Comparison of ENCODE assay signal across 19 cellular contexts in genomic region chr3:35296533-35296932, GRCh38.
DNase-seq lines count a peak whose midpoint lies in the region; ATAC-seq and TF ChIP-seq lines count a peak whose summit lies in the region.
"Had no signal": no experiment of that assay in that cellular context is flagged by ENCODE, and none has a peak within 500 bp of the region (broad histone marks: within the 10 kb centered on the region; RNA-seq: fewer than 3 reads in every experiment).

No MANE protein-coding gene starts in this region.

- TF ChIP-seq CTCF in fibroblast of pulmonary artery (IDR thresholded peaks at IDR 0.05; ENCODE audit: low read length, missing control alignments), result no peak

- peak overlapping the region; percentile 59 for H3K27ac Mint-ChIP-seq in activated CD4-positive, alpha-beta T cell treated with anti-CD3 and anti-CD28 coated beads for 36 hours
- H3K27ac Mint-ChIP-seq in activated CD4-positive, alpha-beta memory T cell treated with anti-CD3 and anti-CD28 coated beads for 36 hours, result no peak overlapping the region
- H3K27ac Mint-ChIP-seq: endodermal cell had no signal

- no peaks in the 10 kb centered on the region for H3K36me3 Mint-ChIP-seq in activated CD4-positive, alpha-beta T cell treated with anti-CD3 and anti-CD28 coated beads for 36 hours (ENCODE audit: low read depth)
- H3K36me3 Mint-ChIP-seq in activated CD4-positive, alpha-beta memory T cell treated with anti-CD3 and anti-CD28 coated beads for 36 hours, result no peaks in the 10 kb centered on the region

- peak; percentile 97 for ATAC-seq in activated CD4-positive, alpha-beta T cell treated with anti-CD3 and anti-CD28 coated beads for 36 hours
- peak; percentile 84 for ATAC-seq in HG02852 (IDR thresholded peaks at IDR 0.05; ENCODE audit: unreplicated experiment)
- ATAC-seq: A549, gastrocnemius medialis had no signal

- peak; percentile 39 for DNase-seq in activated CD4-positive, alpha-beta T cell treated with anti-CD3 and anti-CD28 coated beads for 36 hours
- DNase-seq in activated CD4-positive, alpha-beta T cell treated with anti-CD3 and anti-CD28 coated beads, Interleukin-2, amount 50 U/mL, for 1 hour, result no peak
- DNase-seq in OCI-M1 (lab: John Stamatoyannopoulos, UW), result peak; percentile 43
- peak; percentile 15 for DNase-seq in fibroblast of pulmonary artery (ENCODE audit: low read depth)
- DNase-seq in activated CD4-positive, alpha-beta memory T cell treated with anti-CD3 and anti-CD28 coated beads for 36 hours, result no peak
- DNase-seq in stimulated activated CD4-positive, alpha-beta T cell treated with anti-CD3 and anti-CD28 coated beads, Interleukin-4, amount 100 ng/mL, for 1 hour, result no peak
- no peak for DNase-seq in HEK293T (ENCODE audit: extremely low spot score)
- DNase-seq: endodermal cell; gastrocnemius medialis; mesendoderm; NCI-H1930; NCI-H82; occipital lobe; stimulated activated CD4-positive, alpha-beta T cell treated with anti-CD3 and anti-CD28 coated beads, Interleukin-12 subunit alpha, Interleukin-12 subunit beta, amount 100 ng/mL, for 4 hours; transverse colon had no signal

- H3K4me1 Mint-ChIP-seq in activated CD4-positive, alpha-beta T cell treated with anti-CD3 and anti-CD28 coated beads for 36 hours, result peaks cover 12% of the 10 kb centered on the region
- H3K4me1 Mint-ChIP-seq in activated CD4-positive, alpha-beta memory T cell treated with anti-CD3 and anti-CD28 coated beads for 36 hours (ENCODE audit: low read depth), result no peaks in the 10 kb centered on the region
- H3K4me1 Mint-ChIP-seq: endodermal cell had no signal

- POLR2A ChIA-PET in activated CD4-positive, alpha-beta T cell treated with anti-CD3 and anti-CD28 coated beads for 36 hours (lab: Charles Lee), result no interaction called here
- POLR2A ChIA-PET in activated CD4-positive, alpha-beta memory T cell treated with anti-CD3 and anti-CD28 coated beads for 36 hours (lab: Charles Lee), result no interaction called here
- POLR2A ChIA-PET in HEK293T (lab: Yijun Ruan, JAX), result no interaction called here

- H3K4me3 Mint-ChIP-seq in activated CD4-positive, alpha-beta T cell treated with anti-CD3 and anti-CD28 coated beads for 36 hours, result peak overlapping the region; percentile 2
- H3K4me3 Mint-ChIP-seq in activated CD4-positive, alpha-beta memory T cell treated with anti-CD3 and anti-CD28 coated beads for 36 hours, result no peak overlapping the region
- H3K4me3 Mint-ChIP-seq: endodermal cell had no signal

- CTCF ChIA-PET in activated CD4-positive, alpha-beta T cell treated with anti-CD3 and anti-CD28 coated beads for 36 hours (lab: Charles Lee), result no interaction called here
- CTCF ChIA-PET in activated CD4-positive, alpha-beta memory T cell treated with anti-CD3 and anti-CD28 coated beads for 36 hours (lab: Charles Lee), result no interaction called here
- CTCF ChIA-PET in HEK293T (lab: Yijun Ruan, JAX), result no interaction called here

- H3K27me3 Mint-ChIP-seq in activated CD4-positive, alpha-beta T cell treated with anti-CD3 and anti-CD28 coated beads for 36 hours, result peaks cover 14% of the 10 kb centered on the region
- H3K27me3 Mint-ChIP-seq in activated CD4-positive, alpha-beta memory T cell treated with anti-CD3 and anti-CD28 coated beads for 36 hours, result no peaks in the 10 kb centered on the region

- H3K4me3 ChIP-seq in fibroblast of pulmonary artery (replicated peaks; ENCODE audit: low read depth, low read length), result no peak overlapping the region
- H3K4me3 ChIP-seq: A549, breast epithelium, gastrocnemius medialis, SJSA1, transverse colon had no signal

- H3K9me3 Mint-ChIP-seq in activated CD4-positive, alpha-beta T cell treated with anti-CD3 and anti-CD28 coated beads for 36 hours (ENCODE audit: low read depth), result peaks cover 2% of the 10 kb centered on the region
- H3K9me3 Mint-ChIP-seq in activated CD4-positive, alpha-beta memory T cell treated with anti-CD3 and anti-CD28 coated beads for 36 hours, result peaks cover 10% of the 10 kb centered on the region
- H3K9me3 Mint-ChIP-seq: endodermal cell had no signal

- intact Hi-C loops in activated CD4-positive, alpha-beta T cell treated with anti-CD3 and anti-CD28 coated beads for 36 hours (cut with DNase I, micrococcal nuclease), result loop anchor here in 1 of 2 experiments (5.0 kb wide), 1 partner anchor 1239 kb away; no protein-coding TSS in a partner anchor
- intact Hi-C loops in activated CD4-positive, alpha-beta memory T cell treated with anti-CD3 and anti-CD28 coated beads for 36 hours (cut with micrococcal nuclease), result no loop called here

TF ChIP-seq in HEK293T, 16 proteins besides CTCF, POLR2A, EP300 and RAD21:
- TF ChIP-seq NFRKB (IDR thresholded peaks at IDR 0.05), result no peak
- no peak for TF ChIP-seq SUZ12 (IDR thresholded peaks at IDR 0.05)
- TF ChIP-seq, protein P1, sequence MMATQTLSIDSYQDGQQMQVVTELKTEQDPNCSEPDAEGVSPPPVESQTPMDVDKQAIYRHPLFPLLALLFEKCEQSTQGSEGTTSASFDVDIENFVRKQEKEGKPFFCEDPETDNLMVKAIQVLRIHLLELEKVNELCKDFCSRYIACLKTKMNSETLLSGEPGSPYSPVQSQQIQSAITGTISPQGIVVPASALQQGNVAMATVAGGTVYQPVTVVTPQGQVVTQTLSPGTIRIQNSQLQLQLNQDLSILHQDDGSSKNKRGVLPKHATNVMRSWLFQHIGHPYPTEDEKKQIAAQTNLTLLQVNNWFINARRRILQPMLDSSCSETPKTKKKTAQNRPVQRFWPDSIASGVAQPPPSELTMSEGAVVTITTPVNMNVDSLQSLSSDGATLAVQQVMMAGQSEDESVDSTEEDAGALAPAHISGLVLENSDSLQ (IDR thresholded peaks at IDR 0.05), result no peak
- TF ChIP-seq ZNF384 (IDR thresholded peaks at IDR 0.05), result no peak
- TF ChIP-seq ELF4 (IDR thresholded peaks at IDR 0.05), result no peak
- TF ChIP-seq ARNT (IDR thresholded peaks at IDR 0.05), result no peak
- TF ChIP-seq HDGF (IDR thresholded peaks at IDR 0.05; ENCODE audit: borderline replicate concordance), result no peak
- no peak for TF ChIP-seq FOXK2 (IDR thresholded peaks at IDR 0.05)
- no peak for TF ChIP-seq CTBP1 (IDR thresholded peaks at IDR 0.05; ENCODE audit: borderline replicate concordance)
- TF ChIP-seq L3MBTL2 (conservative IDR thresholded peaks at IDR 0.05), result no peak
- no peak for TF ChIP-seq SP1 (IDR thresholded peaks at IDR 0.05)
- no peak for TF ChIP-seq BHLHE40 (IDR thresholded peaks at IDR 0.05; ENCODE audit: borderline replicate concordance)
- no peak for TF ChIP-seq FOXA1 (IDR thresholded peaks at IDR 0.05)
- TF ChIP-seq TARDBP (IDR thresholded peaks at IDR 0.05), result no peak
- no peak for TF ChIP-seq FOXM1 (IDR thresholded peaks at IDR 0.05; ENCODE audit: borderline replicate concordance)

Comparison
In these comparisons a context has a peak if more than half of its experiments do, and no peak if none do; other contexts are left out.
1. DNase-seq: peak in activated CD4-positive, alpha-beta T cell treated with anti-CD3 and anti-CD28 coated beads for 36 hours (single experiment), OCI-M1 (single experiment) and fibroblast of pulmonary artery (single experiment); none in activated CD4-positive, alpha-beta T cell treated with anti-CD3 and anti-CD28 coated beads, Interleukin-2, amount 50 U/mL, for 1 hour (single experiment), activated CD4-positive, alpha-beta memory T cell treated with anti-CD3 and anti-CD28 coated beads for 36 hours (single experiment), stimulated activated CD4-positive, alpha-beta T cell treated with anti-CD3 and anti-CD28 coated beads, Interleukin-4, amount 100 ng/mL, for 1 hour (single experiment) and HEK293T (single experiment).